ENCODE assay signal across 1 cellular context in the genomic region with DNA sequence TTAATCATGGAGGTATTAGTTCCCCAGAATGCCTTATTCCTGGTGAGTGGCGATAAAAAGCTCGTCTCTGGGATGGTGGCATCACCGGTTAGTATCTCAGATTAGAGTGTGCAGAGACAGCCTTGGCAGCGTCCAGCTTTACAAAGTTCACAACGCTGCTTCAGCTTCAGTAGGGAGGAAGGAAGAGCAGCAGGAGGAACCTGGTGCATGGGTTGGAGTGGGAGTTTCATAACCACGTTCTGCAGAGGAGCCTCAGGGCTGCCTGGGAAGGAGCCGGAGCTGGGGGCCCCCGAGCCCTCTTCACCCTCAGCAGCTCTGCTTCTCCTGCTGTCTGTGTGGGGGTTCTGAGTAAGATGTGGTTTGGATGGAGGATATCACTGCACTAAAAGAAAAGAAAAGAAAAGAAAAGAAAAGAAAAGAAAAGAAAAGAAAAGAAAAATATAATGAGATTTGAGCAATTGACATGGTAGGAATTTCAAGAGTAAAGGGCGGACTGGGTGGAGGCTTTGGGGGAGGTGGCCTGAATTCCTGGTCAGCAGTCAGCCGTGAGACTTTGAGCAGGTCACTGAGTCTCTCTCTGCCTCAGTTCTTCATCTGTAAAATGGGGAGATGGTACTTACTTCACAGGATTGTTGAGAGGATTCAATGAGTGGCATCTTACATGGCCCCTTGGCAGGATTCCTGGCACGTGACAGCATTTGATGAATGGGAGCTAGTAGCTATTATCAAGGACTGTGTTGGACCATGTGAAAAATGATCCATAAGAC.
TF ChIP-seq lines count a peak whose summit lies in the region.

No MANE protein-coding gene starts in this region.

TF ChIP-seq in HepG2, 621 proteins besides CTCF, POLR2A, EP300 and RAD21:
- TF ChIP-seq, protein P1, sequence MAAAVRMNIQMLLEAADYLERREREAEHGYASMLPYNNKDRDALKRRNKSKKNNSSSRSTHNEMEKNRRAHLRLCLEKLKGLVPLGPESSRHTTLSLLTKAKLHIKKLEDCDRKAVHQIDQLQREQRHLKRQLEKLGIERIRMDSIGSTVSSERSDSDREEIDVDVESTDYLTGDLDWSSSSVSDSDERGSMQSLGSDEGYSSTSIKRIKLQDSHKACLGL (CRISPR knock-in tag; IDR thresholded peaks at IDR 0.05), result no peak
- TF ChIP-seq SIN3A (IDR thresholded peaks at IDR 0.05; ENCODE audit: borderline replicate concordance, low read depth, low read length), result no peak
- TF ChIP-seq ZNF629 (CRISPR knock-in tag; conservative IDR thresholded peaks at IDR 0.05), result peak; percentile 35; the same call in 1 of the 2 replicates
